Comparison of ENCODE assay signal across 8 cellular contexts in the genomic region with DNA sequence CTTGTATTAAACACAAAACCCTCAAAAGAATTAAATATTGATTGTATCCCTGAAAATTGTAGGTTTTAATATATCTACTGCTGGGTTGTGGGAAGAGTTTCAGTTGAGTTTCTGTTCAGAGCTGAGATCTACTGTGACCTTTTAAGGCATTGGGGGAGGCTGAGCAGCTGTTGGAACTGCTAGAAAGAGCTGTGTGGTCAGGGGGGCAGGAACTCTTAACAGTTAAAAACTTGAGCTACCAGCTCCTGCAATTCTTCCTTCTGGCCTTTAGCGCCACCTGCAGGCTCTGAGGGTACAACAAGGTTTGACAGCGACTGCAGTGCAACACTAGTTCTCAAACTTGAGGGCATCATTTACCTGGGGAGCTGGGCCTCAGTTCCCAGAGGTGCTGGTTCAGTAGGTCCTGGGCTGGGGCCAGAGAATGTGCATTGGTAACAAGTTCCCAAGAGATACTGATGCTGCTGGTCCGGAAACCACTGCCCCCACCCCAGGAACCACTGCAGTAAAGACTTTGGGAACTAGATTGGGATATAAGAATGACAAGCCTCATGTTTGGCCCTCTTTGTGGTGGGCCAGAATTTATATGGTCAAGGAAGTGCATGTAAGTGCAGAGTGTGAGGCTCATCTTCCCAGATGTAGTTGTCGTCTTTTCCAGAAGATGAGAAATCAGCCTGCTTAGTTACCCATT. TPM values are rescaled to one million over a fixed set of nuclear protein-coding genes. Genes with fewer than 3 reads are reported as not detected.
DNase-seq lines count a peak whose midpoint lies in the region; ATAC-seq and TF ChIP-seq lines count a peak whose summit lies in the region.

No MANE protein-coding gene starts in this region.

- no peaks in the 10 kb centered on the region for H3K9me3 ChIP-seq in BE2C

- H3K36me3 ChIP-seq in BE2C, result no peaks in the 10 kb centered on the region

- intact Hi-C loops in left colon (cut with DNase I, micrococcal nuclease), result loop anchor here in 1 of 2 donors (5.0 to 10.0 kb wide), 2 partner anchors 380 to 917 kb away; a partner anchor contains a TSS

- no peaks in the 10 kb centered on the region for H3K9me3 Mint-ChIP-seq in chondrocyte (ENCODE audit: low read depth)

- no peaks in the 10 kb centered on the region for H3K27me3 ChIP-seq in BE2C

- H3K36me3 Mint-ChIP-seq in chondrocyte (ENCODE audit: low read depth), result no peaks in the 10 kb centered on the region

- TF ChIP-seq CTCF in BE2C (IDR thresholded peaks at IDR 0.05; ENCODE audit: low read depth, low read length) (peak; percentile 95), chondrocyte (IDR thresholded peaks at IDR 0.05) (peak; percentile 92)

- DNase-seq in BE2C (peak; percentile 89), NCI-H460 (ENCODE audit: extremely low read depth, low read depth) (peak; percentile 77), chondrocyte (ENCODE audit: low spot score) (no peak), left colon (peak; percentile 85 to 96)
- DNase-seq in activated CD4-positive, alpha-beta T cell treated with anti-CD3 and anti-CD28 coated beads for 1 hour, result peak; percentile 84
- peak; percentile 92 for DNase-seq in stimulated activated CD4-positive, alpha-beta T cell treated with anti-CD3 and anti-CD28 coated beads, Interleukin-4, amount 100 ng/mL, for 1 hour

- peak; percentile 24 for TF ChIP-seq POLR2A in GM19193 (IDR thresholded peaks at IDR 0.05; ENCODE audit: extremely low read depth, insufficient read depth, insufficient read length)

- no peaks in the 10 kb centered on the region for H3K27me3 Mint-ChIP-seq in chondrocyte (ENCODE audit: low read depth)

- H3K4me3 Mint-ChIP-seq in chondrocyte (ENCODE audit: unreplicated experiment), result peak overlapping the region; percentile 26

- no peak overlapping the region for H3K4me3 ChIP-seq in BE2C (ENCODE audit: low read depth, low read length)

- peak overlapping the region; percentile 62 for H3K27ac Mint-ChIP-seq in chondrocyte (ENCODE audit: unreplicated experiment)

- no peaks in the 10 kb centered on the region; the same call in none of the 2 replicates for H3K4me1 ChIP-seq in BE2C

- peaks cover 49% of the 10 kb centered on the region for H3K4me1 Mint-ChIP-seq in chondrocyte (ENCODE audit: low read depth)

- ATAC-seq in HG03378 (IDR thresholded peaks at IDR 0.05; ENCODE audit: unreplicated experiment) (peak; percentile 58), left colon (peak; percentile 36)

RNA-seq across cellular contexts. Expression of a gene that starts 2.5 kb away (rescaled TPM):
- 13.6 TPM for polyA plus RNA-seq in BE2C (2012; ENCODE audit: insufficient read depth, insufficient read length, low read depth)
- total RNA-seq in NCI-H460 (2014; rRNA removed; shearing (Covaris generic)), result 88.3 and 108 TPM in 2 replicates
- polyA plus RNA-seq in NCI-H460 (2014; cell fraction: nucleus; rRNA removed), result 44.8 and 96.9 TPM in 2 replicates
- total RNA-seq in chondrocyte (18.2 to 23.5 TPM (median 22.3 TPM) in 3 replicates), left colon (10 to 100 TPM; 21.1 to 26.0 TPM)
